ENCODE assay signal across 8 cellular contexts in genomic region chr15:25863067-25863967, GRCh38. TPM values are rescaled to one million over a fixed set of nuclear protein-coding genes. Genes with fewer than 3 reads are reported as not detected.
DNase-seq lines count a peak whose midpoint lies in the region; ATAC-seq and TF ChIP-seq lines count a peak whose summit lies in the region.

TSS of gene ATP10A (minus strand) at chr15:25863327. CDS start at chr15:25863096, 231 bp downstream.

- H3K9me3 ChIP-seq in upper lobe of right lung: no peaks in the 10 kb centered on the region

- peaks cover 26% of the 10 kb centered on the region for H3K4me1 Mint-ChIP-seq in nephron

- H3K27ac ChIP-seq in HL-60 (replicated peaks): no peak within 1 kb of the TSS
- H3K27ac ChIP-seq in upper lobe of right lung: peak within 1 kb of the TSS; percentile 73

- H3K9me3 Mint-ChIP-seq in nephron: no peaks in the 10 kb centered on the region

- H3K36me3 ChIP-seq in upper lobe of right lung: no peaks in the 10 kb centered on the region

- peaks cover 81% of the 10 kb centered on the region for H3K27me3 Mint-ChIP-seq in nephron (ENCODE audit: low read depth)

- intact Hi-C loops in upper lobe of right lung (cut with DNase I): no loop called here

- ATAC-seq in upper lobe of right lung (peak; percentile 59), HG02970 (IDR thresholded peaks at IDR 0.05; ENCODE audit: low FRiP score, unreplicated experiment) (no peak)

- TF ChIP-seq CTCF in HL-60 (IDR thresholded peaks at IDR 0.05; ENCODE audit: insufficient read depth, low read length) (no peak), nephron (IDR thresholded peaks at IDR 0.05; ENCODE audit: unreplicated experiment in 3 of 3) (no peak), upper lobe of right lung (IDR thresholded peaks at IDR 0.05) (no peak)

- peaks cover 19% of the 10 kb centered on the region for H3K4me1 ChIP-seq in upper lobe of right lung

- DNase-seq in HL-60 (ENCODE audit: low read depth in 1 of 2, low spot score in 1 of 2) (no peak), fibroblast of gingiva (ENCODE audit: low read depth) (peak; percentile 58), upper lobe of right lung (peak; percentile 84), NCI-H446 (lab: John Stamatoyannopoulos, UW) (no peak), NCI-H1436 treated with DMSO at 0.1 percent for 48 hours (lab: John Stamatoyannopoulos, UW) (no peak)
- DNase-seq in activated CD8-positive, alpha-beta memory T cell treated with anti-CD3 and anti-CD28 coated beads for 24 hours: peak; percentile 76

- no peaks in the 10 kb centered on the region for H3K36me3 Mint-ChIP-seq in nephron (ENCODE audit: low read depth)

- H3K27me3 ChIP-seq in HL-60 (ENCODE audit: insufficient read depth, poor library complexity, severe bottlenecking) (peaks cover 4% of the 10 kb centered on the region), upper lobe of right lung (no peaks in the 10 kb centered on the region)

- peak within 1 kb of the TSS; percentile 80 to 89 (median 87) for H3K4me3 Mint-ChIP-seq in nephron

- peak within 1 kb of the TSS in 1 of 3 experiments; percentile 20 for H3K27ac Mint-ChIP-seq in nephron

- H3K4me3 ChIP-seq in HL-60 (replicated peaks; ENCODE audit: insufficient read depth, low read length) (peak within 1 kb of the TSS; percentile 19), upper lobe of right lung (peak within 1 kb of the TSS; percentile 65)

RNA-seq across cellular contexts. Expression of gene ATP10A, which starts in this region (rescaled TPM):
- total RNA-seq in upper lobe of right lung: 31.1 TPM

Comparison
In these comparisons a context has a peak if more than half of its experiments do, and no peak if none do; other contexts are left out.
1. DNase-seq: peak in activated CD8-positive, alpha-beta memory T cell treated with anti-CD3 and anti-CD28 coated beads for 24 hours (single experiment), fibroblast of gingiva (single experiment) and upper lobe of right lung (single experiment); none in HL-60 (0 of 2), NCI-H446 (0 of 2) and NCI-H1436 treated with DMSO at 0.1 percent for 48 hours (single experiment).